8 cellular contexts compared by ENCODE assay signal in the genomic region with DNA sequence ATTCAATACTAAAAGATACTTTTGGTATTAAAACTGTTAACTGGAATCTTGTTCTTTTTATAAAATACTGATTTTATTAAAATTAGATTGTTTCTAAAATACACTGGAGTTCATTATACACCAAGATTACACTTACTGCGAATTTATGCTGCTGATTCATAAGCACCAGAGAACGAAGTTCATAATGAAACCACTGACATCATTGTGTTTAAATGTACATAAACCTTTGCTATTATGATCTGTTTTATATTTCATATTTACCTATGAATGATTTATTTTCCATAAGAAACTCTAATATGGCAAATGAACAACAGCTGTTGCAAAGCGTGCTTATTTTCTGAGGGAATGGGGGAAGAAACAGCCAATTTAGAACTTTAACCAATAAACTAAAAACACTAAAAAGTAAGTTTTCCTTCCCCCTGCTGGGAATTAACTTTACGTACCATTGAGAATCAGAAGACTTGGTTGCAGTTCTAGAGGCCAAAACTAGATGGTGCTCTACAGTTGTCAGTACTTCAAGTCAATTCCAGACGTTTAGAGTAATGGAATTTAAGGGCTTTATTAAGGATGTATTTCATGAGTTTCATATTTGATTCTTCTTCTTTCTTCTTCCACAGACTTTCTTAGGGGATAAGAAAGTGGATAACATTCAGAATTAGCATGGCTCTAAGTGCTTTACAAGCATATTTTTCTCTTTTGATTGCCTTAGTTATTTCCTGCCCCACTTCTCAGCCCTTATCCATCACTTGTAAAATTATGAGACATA. TPM values are rescaled to one million over a fixed set of nuclear protein-coding genes. Genes with fewer than 3 reads are reported as not detected.
DNase-seq lines count a peak whose midpoint lies in the region; ATAC-seq, FAIRE-seq and TF ChIP-seq lines count a peak whose summit lies in the region.

No MANE protein-coding gene starts in this region.

- H3K9me2 ChIP-seq in neural cell (ENCODE audit: insufficient read depth, low read length): no peaks in the 10 kb centered on the region

- H3K4me3 ChIP-seq in heart left ventricle (no peak overlapping the region), neural cell (ENCODE audit: low read length) (no peak overlapping the region)

- peaks cover 0 to 5% (median 0%) of the 10 kb centered on the region in 12 donors for H3K4me1 ChIP-seq in heart left ventricle

- ATAC-seq in heart left ventricle: peak in 2 of 4 donors; percentile 42 to 69
- no peak for ATAC-seq in left ventricle myocardium superior
- peak; percentile 81 for ATAC-seq in GM21576 (IDR thresholded peaks at IDR 0.05; ENCODE audit: unreplicated experiment)
- no peak for ATAC-seq in HG03025 (IDR thresholded peaks at IDR 0.05; ENCODE audit: low FRiP score, unreplicated experiment)

- H3K27ac ChIP-seq in heart left ventricle: no peak overlapping the region
- no peak overlapping the region for H3K27ac ChIP-seq in neural cell (ENCODE audit: low read length)

- H3K36me3 ChIP-seq in heart left ventricle (no peaks in the 10 kb centered on the region), neural cell (ENCODE audit: insufficient read depth, low read length) (no peaks in the 10 kb centered on the region)

- peaks cover 0 to 7% (median 0%) of the 10 kb centered on the region in 9 donors for H3K27me3 ChIP-seq in heart left ventricle
- H3K27me3 ChIP-seq in neural cell (ENCODE audit: insufficient read depth, low read depth, low read length): no peaks in the 10 kb centered on the region

- TF ChIP-seq EP300 in neural cell (conservative IDR thresholded peaks at IDR 0.05; ENCODE audit: poor library complexity, severe bottlenecking): no peak

- H2AFZ ChIP-seq in neural cell (ENCODE audit: low read depth, low read length): no peak overlapping the region

- H3K4me2 ChIP-seq in neural cell (ENCODE audit: low read length): no peak overlapping the region

- no peak overlapping the region for H3K9ac ChIP-seq in neural cell (ENCODE audit: low read length)

- H3F3A ChIP-seq in neural cell (ENCODE audit: insufficient read depth, low read length, poor library complexity, severe bottlenecking): no peaks in the 10 kb centered on the region

- no peaks in the 10 kb centered on the region for H3K79me2 ChIP-seq in neural cell (replicated peaks; ENCODE audit: insufficient read depth, low read length)

- intact Hi-C loops in heart left ventricle (cut with DNase I) (loop anchor here in 9 of 10 donors (2.0 to 10.0 kb wide), 5 partner anchors 269 to 332 kb away; no protein-coding TSS in a partner anchor), left ventricle myocardium superior (cut with micrococcal nuclease) (loop anchor here (5.0 kb wide), 1 partner anchor 272 kb away; no protein-coding TSS in a partner anchor)

- DNase-seq in heart left ventricle (no peak), left ventricle myocardium superior (no peak), HTR-8/SVneo (ENCODE audit: insufficient read length, low spot score) (peak; percentile 27), RPMI7951 (ENCODE audit: low read depth) (peak; percentile 54)

- FAIRE-seq in HTR-8/SVneo (lab: Jason Lieb, UNC) (no peak), endometrium (lab: Jason Lieb, UNC) (peak; percentile 88)

- TF ChIP-seq CTCF in heart left ventricle (IDR thresholded peaks at IDR 0.05) (peak; percentile 58 to 89 (median 76)), neural cell (IDR thresholded peaks at IDR 0.05; ENCODE audit: poor library complexity, severe bottlenecking) (peak; percentile 78)

- TF ChIP-seq RAD21 in neural cell (conservative IDR thresholded peaks at IDR 0.05): peak; percentile 72

- no peak for TF ChIP-seq POLR2A in heart left ventricle (IDR thresholded peaks at IDR 0.05)

- no peaks in the 10 kb centered on the region for H3K9me3 ChIP-seq in heart left ventricle
- H3K9me3 ChIP-seq in neural cell (ENCODE audit: low read length): no peaks in the 10 kb centered on the region

- 6 to 9% (median 7%) methylated on average over 5 of the region's 5 CpGs for WGBS in heart left ventricle, 4 donors

- no peaks in the 10 kb centered on the region for H4K20me1 ChIP-seq in neural cell (ENCODE audit: insufficient read depth)

TF ChIP-seq in neural cell, 6 proteins besides CTCF, POLR2A, EP300 and RAD21:
- TF ChIP-seq MXI1 (conservative IDR thresholded peaks at IDR 0.05; ENCODE audit: poor library complexity, severe bottlenecking) (no peak), EZH2 (IDR thresholded peaks at IDR 0.05; ENCODE audit: borderline replicate concordance, insufficient read depth, low read length, poor library complexity, severe bottlenecking) (no peak), POLR2AphosphoS5 (IDR thresholded peaks at IDR 0.05) (no peak), SMC3 (conservative IDR thresholded peaks at IDR 0.05; ENCODE audit: poor library complexity) (peak; percentile 71)
- TF ChIP-seq, protein P1, sequence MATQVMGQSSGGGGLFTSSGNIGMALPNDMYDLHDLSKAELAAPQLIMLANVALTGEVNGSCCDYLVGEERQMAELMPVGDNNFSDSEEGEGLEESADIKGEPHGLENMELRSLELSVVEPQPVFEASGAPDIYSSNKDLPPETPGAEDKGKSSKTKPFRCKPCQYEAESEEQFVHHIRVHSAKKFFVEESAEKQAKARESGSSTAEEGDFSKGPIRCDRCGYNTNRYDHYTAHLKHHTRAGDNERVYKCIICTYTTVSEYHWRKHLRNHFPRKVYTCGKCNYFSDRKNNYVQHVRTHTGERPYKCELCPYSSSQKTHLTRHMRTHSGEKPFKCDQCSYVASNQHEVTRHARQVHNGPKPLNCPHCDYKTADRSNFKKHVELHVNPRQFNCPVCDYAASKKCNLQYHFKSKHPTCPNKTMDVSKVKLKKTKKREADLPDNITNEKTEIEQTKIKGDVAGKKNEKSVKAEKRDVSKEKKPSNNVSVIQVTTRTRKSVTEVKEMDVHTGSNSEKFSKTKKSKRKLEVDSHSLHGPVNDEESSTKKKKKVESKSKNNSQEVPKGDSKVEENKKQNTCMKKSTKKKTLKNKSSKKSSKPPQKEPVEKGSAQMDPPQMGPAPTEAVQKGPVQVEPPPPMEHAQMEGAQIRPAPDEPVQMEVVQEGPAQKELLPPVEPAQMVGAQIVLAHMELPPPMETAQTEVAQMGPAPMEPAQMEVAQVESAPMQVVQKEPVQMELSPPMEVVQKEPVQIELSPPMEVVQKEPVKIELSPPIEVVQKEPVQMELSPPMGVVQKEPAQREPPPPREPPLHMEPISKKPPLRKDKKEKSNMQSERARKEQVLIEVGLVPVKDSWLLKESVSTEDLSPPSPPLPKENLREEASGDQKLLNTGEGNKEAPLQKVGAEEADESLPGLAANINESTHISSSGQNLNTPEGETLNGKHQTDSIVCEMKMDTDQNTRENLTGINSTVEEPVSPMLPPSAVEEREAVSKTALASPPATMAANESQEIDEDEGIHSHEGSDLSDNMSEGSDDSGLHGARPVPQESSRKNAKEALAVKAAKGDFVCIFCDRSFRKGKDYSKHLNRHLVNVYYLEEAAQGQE (IDR thresholded peaks at IDR 0.05; ENCODE audit: borderline replicate concordance): no peak
TF ChIP-seq in neural cell: peak in this region for 1.

RNA-seq across cellular contexts. Expression of gene COL19A1, which starts 30.8 kb away (rescaled TPM):
- total RNA-seq in heart left ventricle (1 to 10 TPM in 7 of 9 donors, under 1 TPM in 2; 0.91 to 4.6 (median 1.7) TPM), left ventricle myocardium superior (1.4 TPM)
- polyA plus RNA-seq in heart left ventricle (under 1 TPM; 0.69 to 0.72 TPM), neural cell (0.16 and 0.24 TPM in 2 replicates)
- 0.12 and 0.59 TPM in 2 replicates for total RNA-seq in RPMI7951 (2014; rRNA removed; shearing (Covaris generic))
- polyA minus RNA-seq in neural cell: 0.97 and 1.3 TPM in 2 replicates

RNA-seq across cellular contexts. Expression of gene LMBRD1, which starts 38.8 kb away (rescaled TPM):
- total RNA-seq in heart left ventricle: 10 to 100 TPM; 41.7 to 53.6 (median 45.1) TPM
- polyA plus RNA-seq in heart left ventricle: 10 to 100 TPM; 37.0 to 52.3 TPM
- total RNA-seq in left ventricle myocardium superior: 49.5 TPM
- 22.5 and 30.2 TPM in 2 replicates for total RNA-seq in RPMI7951 (2014; rRNA removed; shearing (Covaris generic))
- polyA plus RNA-seq in neural cell: 84.2 and 85.9 TPM in 2 replicates
- polyA minus RNA-seq in neural cell: 83.8 and 92.7 TPM in 2 replicates

Comparison
In these comparisons a context has a peak if more than half of its experiments do, and no peak if none do; other contexts are left out.
1. DNase-seq: peak in HTR-8/SVneo (single experiment) and RPMI7951 (single experiment); none in heart left ventricle (0 of 5) and left ventricle myocardium superior (single experiment).